11 cellular contexts compared by ENCODE assay signal in the genomic region with DNA sequence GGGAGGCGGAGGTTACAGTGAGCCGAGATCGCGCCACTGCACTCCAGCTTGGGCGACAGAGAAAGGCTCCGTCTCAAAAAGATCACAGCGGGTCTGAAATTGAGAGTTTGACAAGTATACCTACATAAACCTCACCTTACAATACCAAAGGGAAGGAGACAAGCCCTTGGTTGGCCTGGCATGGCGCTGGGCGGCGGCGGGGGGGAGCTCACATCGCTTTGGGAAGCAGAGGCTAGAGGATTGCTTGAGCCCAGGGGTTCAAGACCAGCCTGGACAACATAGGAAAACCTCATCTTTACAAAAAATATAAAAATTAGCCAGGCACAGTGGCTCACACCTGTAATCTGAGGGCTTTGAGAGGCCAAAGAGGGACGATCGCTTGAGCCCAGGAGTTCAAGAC. TPM values are rescaled to one million over a fixed set of nuclear protein-coding genes. Genes with fewer than 3 reads are reported as not detected.
DNase-seq lines count a peak whose midpoint lies in the region; ATAC-seq, FAIRE-seq and TF ChIP-seq lines count a peak whose summit lies in the region.
"Had no signal": no experiment of that assay in that cellular context is flagged by ENCODE, and none has a peak within 500 bp of the region (broad histone marks: within the 10 kb centered on the region; RNA-seq: fewer than 3 reads in every experiment).

No MANE protein-coding gene starts in this region.

- H3K4me1 ChIP-seq in ES-I3 (ENCODE audit: insufficient read depth, low read length), result peaks cover 8% of the 10 kb centered on the region
- H3K4me1 ChIP-seq in MM.1S (ENCODE audit: low read length), result peaks cover 14% of the 10 kb centered on the region
- H3K4me1 ChIP-seq in ascending aorta, result peaks cover 11 to 33% of the 10 kb centered on the region in 2 donors

- H3K36me3 ChIP-seq in ES-I3 (ENCODE audit: insufficient read depth, low read length) (no peaks in the 10 kb centered on the region; the same call in 1 of the 2 replicates), MM.1S (replicated peaks; ENCODE audit: insufficient read depth, low read length) (no peaks in the 10 kb centered on the region), ascending aorta (no peaks in the 10 kb centered on the region)
- H3K36me3 ChIP-seq: lower lobe of right lung had no signal

- CTCF ChIA-PET in MCF 10A (lab: Yijun Ruan, JAX), result interaction anchor here (0.6 kb wide), 2 partner anchors 100 to 288 kb away, joined by 3 to 6 read pairs; no protein-coding TSS in a partner anchor

- H3K4me1 Mint-ChIP-seq in MCF 10A (ENCODE audit: insufficient read depth, unreplicated experiment) (peaks cover 6% of the 10 kb centered on the region), nephron progenitor cell (peaks cover 17% of the 10 kb centered on the region)

- H3K9ac ChIP-seq in ES-I3 (ENCODE audit: low read depth, low read length) (peak overlapping the region; percentile 78; the same call in 1 of the 2 replicates), MM.1S (ENCODE audit: low read length) (no peak overlapping the region)

- FAIRE-seq in urothelium cell line (lab: Jason Lieb, UNC), result no peak

- H3F3A ChIP-seq in MM.1S (ENCODE audit: insufficient read depth, low read length), result peaks cover 5% of the 10 kb centered on the region

- H3K36me3 Mint-ChIP-seq in MCF 10A (ENCODE audit: insufficient read depth, unreplicated experiment), result peaks cover 9% of the 10 kb centered on the region
- H3K36me3 Mint-ChIP-seq in nephron progenitor cell (ENCODE audit: low read depth), result peaks cover 8% of the 10 kb centered on the region

- H4K20me1 ChIP-seq in MM.1S (ENCODE audit: insufficient read depth, low read length), result no peaks in the 10 kb centered on the region

- peak overlapping the region; percentile 82 for H3K4me3 Mint-ChIP-seq in MCF 10A (ENCODE audit: unreplicated experiment)
- peak overlapping the region; percentile 90 for H3K4me3 Mint-ChIP-seq in nephron progenitor cell

- intact Hi-C loops in MCF 10A (cut with micrococcal nuclease) (no loop called here), ascending aorta (cut with DNase I) (no loop called here)

- H3K9me3 ChIP-seq in ES-I3 (ENCODE audit: control insufficient read depth, insufficient read depth, low read length) (no peaks in the 10 kb centered on the region), MM.1S (replicated peaks; ENCODE audit: insufficient read depth, low read length) (no peaks in the 10 kb centered on the region), ascending aorta (no peaks in the 10 kb centered on the region)
- H3K9me3 ChIP-seq: lower lobe of right lung had no signal

- H3K9me3 Mint-ChIP-seq in MCF 10A (ENCODE audit: unreplicated experiment) (no peaks in the 10 kb centered on the region), nephron progenitor cell (no peaks in the 10 kb centered on the region)

- DNase-seq in MM.1S, result no peak
- DNase-seq in MCF 10A (ENCODE audit: unreplicated experiment), result no peak
- DNase-seq in nephron progenitor cell, result no peak
- no peak for DNase-seq in urothelium cell line (ENCODE audit: low spot score)
- DNase-seq in SIG-M5 (lab: John Stamatoyannopoulos, UW), result no peak
- no peak for DNase-seq in ascending aorta (ENCODE audit: low spot score in 2 of 2)
- DNase-seq: activated CD4-positive, CD25-positive, alpha-beta regulatory T cell treated with anti-CD3 and anti-CD28 coated beads, Interleukin-2, amount 50 U/mL, for 72 hours; lower lobe of right lung; stimulated activated CD4-positive, alpha-beta T cell treated with anti-CD3 and anti-CD28 coated beads, Interleukin-2, amount 100 ng/mL, for 24 hours had no signal

- H3K27me3 ChIP-seq in MM.1S (replicated peaks; ENCODE audit: insufficient read depth, low read length), result no peaks in the 10 kb centered on the region
- H3K27me3 ChIP-seq in ascending aorta, result no peaks in the 10 kb centered on the region

- peak overlapping the region; percentile 99; the same call in 1 of the 2 replicates for H3K4me3 ChIP-seq in MM.1S (ENCODE audit: low read length)
- peak overlapping the region in 1 of 2 donors; percentile 82 for H3K4me3 ChIP-seq in ascending aorta

- no peaks in the 10 kb centered on the region for H3K9me2 ChIP-seq in MM.1S (replicated peaks; ENCODE audit: insufficient read depth, low read length)

- H3K79me2 ChIP-seq in MM.1S (ENCODE audit: low read length), result peaks cover 48% of the 10 kb centered on the region

- H3K27me3 Mint-ChIP-seq in MCF 10A (ENCODE audit: insufficient read depth, unreplicated experiment) (no peaks in the 10 kb centered on the region), nephron progenitor cell (ENCODE audit: low read depth, poor library complexity) (peaks cover 4% of the 10 kb centered on the region)

- BruUV-seq in MCF 10A (replicated peaks; lab: Mats Ljungman, UMichigan), result no TSS peak

- no peak overlapping the region for H3K27ac ChIP-seq in MM.1S (ENCODE audit: low read length)
- no peak overlapping the region for H3K27ac ChIP-seq in ascending aorta

- H3K4me2 ChIP-seq in MM.1S (ENCODE audit: low read depth, low read length), result peak overlapping the region; percentile 80; the same call in 1 of the 2 replicates

- TF ChIP-seq CTCF in MM.1S (IDR thresholded peaks at IDR 0.05; ENCODE audit: low read length) (no peak), MCF 10A (IDR thresholded peaks at IDR 0.05; ENCODE audit: unreplicated experiment) (no peak), nephron progenitor cell (IDR thresholded peaks at IDR 0.05) (no peak), ascending aorta (IDR thresholded peaks at IDR 0.05) (no peak)

- no peak overlapping the region for H2AFZ ChIP-seq in MM.1S (ENCODE audit: low read length)

- no peak for ATAC-seq in GM18909 (IDR thresholded peaks at IDR 0.05; ENCODE audit: poor library complexity, unreplicated experiment)

- H3K27ac Mint-ChIP-seq in MCF 10A (ENCODE audit: low read depth, unreplicated experiment), result no peak overlapping the region
- no peak overlapping the region for H3K27ac Mint-ChIP-seq in nephron progenitor cell

- POLR2A ChIA-PET in MCF 10A (lab: Yijun Ruan, JAX), result interaction anchor here (1.3 to 2.9 kb wide), 3 partner anchors 9 to 124 kb away, joined by 5 to 22 read pairs (median 6); no protein-coding TSS in a partner anchor

RNA-seq across cellular contexts. Expression of gene ARPC1A, which starts 1.1 kb away (rescaled TPM):
- total RNA-seq in MCF 10A (2022) (149 and 180 TPM in 2 replicates), ascending aorta (87.7 TPM)

RNA-seq across cellular contexts. Expression of gene ARPC1B, which starts 50.0 kb away (rescaled TPM):
- total RNA-seq in MCF 10A (2022) (174 and 192 TPM in 2 replicates), ascending aorta (360 TPM)

RNA-seq across cellular contexts. Expression of gene MYH16, which starts 51.9 kb away (rescaled TPM):
- total RNA-seq in MCF 10A (2022) (0.33 TPM in 1 of 2 replicates, not detected in the other), ascending aorta (not detected)
- total RNA-seq: lower lobe of right lung had no signal
